In genomic region chr5:157108961-157109360, GRCh38 we compare ENCODE assay signal across 8 cellular contexts. TPM values are rescaled to one million over a fixed set of nuclear protein-coding genes. Genes with fewer than 3 reads are reported as not detected.
DNase-seq lines count a peak whose midpoint lies in the region; ATAC-seq and TF ChIP-seq lines count a peak whose summit lies in the region.

Gene HAVCR2 (minus strand): TSS chr5:157109044. CDS start chr5:157108983, 61 bp downstream.

- TF ChIP-seq CTCF in lower leg skin (IDR thresholded peaks at IDR 0.05): no peak

- H3K27ac ChIP-seq in subcutaneous abdominal adipose tissue (ENCODE audit: low read depth, low read length): no peak within 1 kb of the TSS

- H3K4me3 ChIP-seq in GM08714 (ENCODE audit: low read length) (peak within 1 kb of the TSS; percentile 44; the same call in 1 of the 2 replicates), lower leg skin (ENCODE audit: low read depth, poor library complexity, severe bottlenecking) (no peak within 1 kb of the TSS), subcutaneous abdominal adipose tissue (ENCODE audit: low read depth in 1 of 5, low read length in 5 of 5) (peak within 1 kb of the TSS; percentile 1 to 57 (median 40))

- H3K27me3 ChIP-seq in subcutaneous abdominal adipose tissue (ENCODE audit: control insufficient read depth in 5 of 5, insufficient read depth in 4 of 5, low read length in 5 of 5): no peaks in the 10 kb centered on the region

- no peaks in the 10 kb centered on the region for H3K36me3 ChIP-seq in subcutaneous abdominal adipose tissue (ENCODE audit: control insufficient read depth in 5 of 5, insufficient read depth in 5 of 5, low read length in 5 of 5)

- peak; percentile 92 for ATAC-seq in GM21717 (IDR thresholded peaks at IDR 0.05; ENCODE audit: unreplicated experiment)
- ATAC-seq in activated T-cell treated with anti-CD3 and anti-CD28 coated beads, Interleukin-2, amount 50 U/mL, for 4 hours: peak; percentile 91

- no peaks in the 10 kb centered on the region for H3K9me3 Mint-ChIP-seq in activated T-cell treated with anti-CD3 and anti-CD28 coated beads, Interleukin-2, amount 50 U/mL, for 4 hours

- peaks cover 44% of the 10 kb centered on the region for H3K4me1 Mint-ChIP-seq in activated T-cell treated with anti-CD3 and anti-CD28 coated beads, Interleukin-2, amount 50 U/mL, for 4 hours (ENCODE audit: low read depth)

- H3K27me3 Mint-ChIP-seq in activated T-cell treated with anti-CD3 and anti-CD28 coated beads, Interleukin-2, amount 50 U/mL, for 4 hours (ENCODE audit: low read depth): no peaks in the 10 kb centered on the region

- H3K4me1 ChIP-seq in subcutaneous abdominal adipose tissue (ENCODE audit: control insufficient read depth in 5 of 5, insufficient read depth in 5 of 5, low read length in 5 of 5): peaks cover 0 to 9% (median 7%) of the 10 kb centered on the region in 5 donors

- DNase-seq in MV-4-11 (lab: John Stamatoyannopoulos, UW) (peak; percentile 69), lower leg skin (ENCODE audit: low spot score in 2 of 2) (peak; percentile 50 to 85), NCI-H2029 (lab: John Stamatoyannopoulos, UW) (no peak), iPS-NIHi7 (ENCODE audit: extremely low spot score) (no peak)
- peak; percentile 36 for DNase-seq in activated T-cell treated with anti-CD3 and anti-CD28 coated beads, Interleukin-2, amount 50 U/mL, for 4 hours

- WGBS in lower leg skin, 2 donors: 53 to 69% methylated on average over 3 of the region's 3 CpGs

- intact Hi-C loops in lower leg skin (cut with DNase I; ENCODE audit: low total_unique reads): no loop called here

- H3K9ac ChIP-seq in subcutaneous abdominal adipose tissue (ENCODE audit: low read length in 5 of 5): peak within 1 kb of the TSS in 1 of 5 donors; percentile 51

- H3K4me3 Mint-ChIP-seq in activated T-cell treated with anti-CD3 and anti-CD28 coated beads, Interleukin-2, amount 50 U/mL, for 4 hours: peak within 1 kb of the TSS; percentile 60

- TF ChIP-seq POLR2A in lower leg skin (IDR thresholded peaks at IDR 0.05): no peak

- H3K36me3 Mint-ChIP-seq in activated T-cell treated with anti-CD3 and anti-CD28 coated beads, Interleukin-2, amount 50 U/mL, for 4 hours (ENCODE audit: insufficient read depth): peaks cover 3% of the 10 kb centered on the region

- no peaks in the 10 kb centered on the region for H3K9me3 ChIP-seq in subcutaneous abdominal adipose tissue (ENCODE audit: control insufficient read depth in 5 of 5, low read length in 5 of 5)

RNA-seq across cellular contexts. Expression of gene HAVCR2, which starts in this region (rescaled TPM):
- total RNA-seq in activated T-cell treated with anti-CD3 and anti-CD28 coated beads, Interleukin-2, amount 50 U/mL, for 4 hours: 1 to 10 TPM; 3.4 to 8.9 (median 4.4) TPM
- 1 to 10 TPM; 4.4 to 8.1 (median 6.0) TPM for total RNA-seq in lower leg skin

Comparison
In these comparisons a context has a peak if more than half of its experiments do, and no peak if none do; other contexts are left out.
1. DNase-seq: peak in MV-4-11 (single experiment), activated T-cell treated with anti-CD3 and anti-CD28 coated beads, Interleukin-2, amount 50 U/mL, for 4 hours (single experiment) and lower leg skin (2 of 2); none in NCI-H2029 (single experiment) and iPS-NIHi7 (single experiment).